In the genomic region with DNA sequence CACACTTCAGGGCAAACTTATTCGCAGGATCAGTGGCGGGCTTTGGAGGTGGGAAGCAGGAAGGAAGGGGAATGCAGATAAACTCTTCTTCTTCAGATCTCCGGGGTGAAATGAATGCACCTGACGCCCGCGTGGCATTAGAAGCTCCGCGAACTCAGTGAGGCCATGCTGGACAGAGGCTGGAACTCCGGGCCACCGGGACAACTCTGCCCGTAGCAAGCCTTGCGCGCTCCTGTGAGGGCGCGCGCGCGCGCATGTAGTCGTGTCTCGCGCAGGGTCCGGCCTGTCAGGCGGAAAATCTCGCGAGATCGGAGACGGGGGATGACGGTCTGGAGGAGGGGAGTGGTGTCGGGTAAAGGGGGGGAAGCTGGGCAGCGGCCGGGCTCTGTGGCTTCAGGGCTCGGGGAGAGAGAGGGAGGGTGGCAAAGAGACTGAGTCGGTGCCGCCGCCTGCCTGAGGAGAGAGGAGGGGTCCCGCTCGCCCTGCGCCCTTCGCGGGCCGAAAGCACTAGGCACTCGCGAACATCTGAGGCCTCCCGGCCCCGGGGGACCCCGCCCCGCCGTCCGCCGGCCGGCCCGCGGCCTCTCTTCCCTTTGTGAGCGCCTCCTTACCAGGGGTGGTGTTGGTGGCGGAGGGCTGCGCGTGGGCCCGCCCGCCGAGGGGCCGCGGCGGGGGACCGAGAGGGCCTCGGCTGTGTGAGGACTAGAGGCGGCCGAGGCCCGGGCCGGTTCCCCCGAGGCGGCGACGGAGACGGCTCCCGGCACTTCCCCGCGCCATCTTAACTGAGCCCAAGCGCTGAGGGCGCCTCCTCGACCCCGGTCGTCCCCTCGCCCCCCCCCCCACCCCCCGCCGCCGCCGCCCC, we compare ENCODE assay signal across 8 cellular contexts. TPM values are rescaled to one million over a fixed set of nuclear protein-coding genes. Genes with fewer than 3 reads are reported as not detected.
DNase-seq lines count a peak whose midpoint lies in the region; ATAC-seq, FAIRE-seq and TF ChIP-seq lines count a peak whose summit lies in the region.

Gene TAOK1 (plus strand): TSS at position 370 of the 862 bp plus-strand sequence. CDS start 61,186 bp downstream, outside the sequence.

- peaks cover 0 to 1% (median 0%) of the 10 kb centered on the region in 9 donors for H3K36me3 ChIP-seq in heart right ventricle

- H3K4me3 ChIP-seq in heart right ventricle = peak within 1 kb of the TSS; percentile 73 to 99 (median 88)

- ATAC-seq in HG02870 (IDR thresholded peaks at IDR 0.05; ENCODE audit: unreplicated experiment) (peak; percentile 76), T-helper 17 cell (peak; percentile 94), heart right ventricle (peak; percentile 98 to 100 (median 99))

- peaks cover 4 to 53% (median 32%) of the 10 kb centered on the region in 9 donors for H3K4me1 ChIP-seq in heart right ventricle

- peak; percentile 100 for FAIRE-seq in GM12892 (lab: Jason Lieb, UNC)

- H3K36me3 Mint-ChIP-seq in T-helper 17 cell (ENCODE audit: low read depth) (peaks cover 4% of the 10 kb centered on the region), type B pancreatic cell (peaks cover 3% of the 10 kb centered on the region)

- no peak for TF ChIP-seq CTCF in heart right ventricle (IDR thresholded peaks at IDR 0.05)
- TF ChIP-seq CTCF in type B pancreatic cell (conservative IDR thresholded peaks at IDR 0.05) = no peak

- H3K27me3 Mint-ChIP-seq in T-helper 17 cell (no peaks in the 10 kb centered on the region), type B pancreatic cell (no peaks in the 10 kb centered on the region)

- H3K27ac Mint-ChIP-seq in T-helper 17 cell (peak within 1 kb of the TSS; percentile 98), type B pancreatic cell (peak within 1 kb of the TSS; percentile 97)

- intact Hi-C loops in heart right ventricle (cut with DNase I) (loop anchor here in 1 of 10 donors (10.0 kb wide), 1 partner anchor 75 kb away; no protein-coding TSS in a partner anchor), posterior cingulate gyrus (cut with DNase I) (loop anchor here (2.0 to 5.0 kb wide), 2 partner anchors 13 to 98 kb away; partner anchors contain the start of gene NUFIP2)

- H3K4me3 Mint-ChIP-seq in T-helper 17 cell (peak within 1 kb of the TSS; percentile 98), type B pancreatic cell (peak within 1 kb of the TSS; percentile 99)

- peak within 1 kb of the TSS; percentile 96 to 99 (median 98) for H3K27ac ChIP-seq in heart right ventricle

- H3K9me3 ChIP-seq in T-helper 17 cell (ENCODE audit: control insufficient read depth, low read length, poor library complexity, severe bottlenecking) (no peaks in the 10 kb centered on the region), heart right ventricle (no peaks in the 10 kb centered on the region)

- TF ChIP-seq POLR2A in GM12892 (IDR thresholded peaks at IDR 0.05; ENCODE audit: low read depth, low read length) = peak; percentile 96

- no peaks in the 10 kb centered on the region for H3K27me3 ChIP-seq in heart right ventricle

- WGBS in heart right ventricle, 2 donors = 0 to 1% methylated on average over 66 to 88 of the region's 88 CpGs

- H3K9me3 Mint-ChIP-seq in type B pancreatic cell = no peaks in the 10 kb centered on the region

- DNase-seq in GM12892 (ENCODE audit: insufficient read length) (peak; percentile 87), NCI-H187 (lab: John Stamatoyannopoulos, UW) (peak; percentile 88 to 96), T-helper 17 cell (peak; percentile 92 to 96 (median 93)), amniotic stem cell (lab: John Stamatoyannopoulos, UW) (peak; percentile 98), heart right ventricle (peak; percentile 99 to 100), posterior cingulate gyrus (peak; percentile 98 to 100 (median 99)), type B pancreatic cell (ENCODE audit: extremely low spot score, unreplicated experiment) (peak; percentile 99)

- peaks cover 26% of the 10 kb centered on the region for H3K4me1 Mint-ChIP-seq in T-helper 17 cell
- H3K4me1 Mint-ChIP-seq in type B pancreatic cell (ENCODE audit: unreplicated experiment) = peaks cover 36% of the 10 kb centered on the region

RNA-seq across cellular contexts. Expression of gene TAOK1, which starts in this region (rescaled TPM):
- 11.3 TPM for polyA plus RNA-seq in GM12892 (2012; ENCODE audit: missing spikeins)
- total RNA-seq in T-helper 17 cell = 10 to 100 TPM; 54.3 to 58.2 TPM
- total RNA-seq in heart right ventricle = 10 to 100 TPM; 49.6 to 86.9 (median 70.7) TPM
- polyA plus RNA-seq in heart right ventricle = 1 to 10 TPM; 6.4 to 8.9 TPM
- total RNA-seq in type B pancreatic cell (ENCODE audit: low replicate concordance) = 55.3 and 63.5 TPM in 2 replicates

Comparison
In these comparisons a context has a peak if more than half of its experiments do, and no peak if none do; other contexts are left out.
1. Peak in every context shown above with its lines: DNase-seq, ATAC-seq, H3K4me3 ChIP-seq and H3K27ac ChIP-seq.